ENCODE assay signal across 12 cellular contexts in the genomic region with DNA sequence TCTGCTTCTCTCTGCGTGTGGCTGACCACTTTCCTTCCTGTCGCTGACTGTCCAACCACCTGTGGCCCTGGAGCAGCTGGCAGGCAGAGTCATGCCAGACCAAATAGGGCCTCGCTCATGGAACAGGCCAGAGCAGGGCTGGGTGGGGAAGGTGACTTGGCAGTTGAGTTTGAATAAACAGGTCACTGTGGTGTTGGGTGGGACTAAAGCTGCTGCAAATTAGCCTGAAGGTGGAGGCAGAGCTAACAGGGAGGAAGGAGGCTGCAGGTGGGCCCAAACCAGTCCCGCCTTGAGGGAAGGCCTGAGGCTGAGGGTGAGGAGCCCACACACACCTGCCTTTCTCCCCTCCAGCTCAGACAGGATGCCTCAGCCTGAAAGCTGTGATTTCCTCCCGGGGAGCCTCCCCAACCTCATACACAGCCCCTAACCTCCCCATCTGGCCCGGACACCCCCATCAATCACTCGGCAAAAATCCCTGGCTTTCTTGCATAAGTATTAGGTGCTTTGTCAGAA.
DNase-seq lines count a peak whose midpoint lies in the region; ATAC-seq and TF ChIP-seq lines count a peak whose summit lies in the region.
"Had no signal": no experiment of that assay in that cellular context is flagged by ENCODE, and none has a peak within 500 bp of the region (broad histone marks: within the 10 kb centered on the region; RNA-seq: fewer than 3 reads in every experiment).

No MANE protein-coding gene starts in this region.

- no peaks in the 10 kb centered on the region for H3K4me1 ChIP-seq in heart left ventricle
- H3K4me1 ChIP-seq in right atrium auricular region = no peaks in the 10 kb centered on the region
- no peaks in the 10 kb centered on the region for H3K4me1 ChIP-seq in SJCRH30
- H3K4me1 ChIP-seq: vagina had no signal

- H3K27ac ChIP-seq in heart left ventricle = no peak overlapping the region
- H3K27ac ChIP-seq in right atrium auricular region = no peak overlapping the region
- H3K27ac ChIP-seq in SJCRH30 = no peak overlapping the region
- H3K27ac ChIP-seq: brain microvascular endothelial cell, vagina had no signal

- ATAC-seq in heart left ventricle = peak in 3 of 4 donors; percentile 54 to 82 (median 78)
- ATAC-seq in HG02981 (IDR thresholded peaks at IDR 0.05; ENCODE audit: unreplicated experiment) = no peak
- ATAC-seq in HG02884 (IDR thresholded peaks at IDR 0.05; ENCODE audit: unreplicated experiment) = no peak
- ATAC-seq: left lobe of liver had no signal

- H3K4me3 ChIP-seq in heart left ventricle = no peak overlapping the region
- no peak overlapping the region for H3K4me3 ChIP-seq in right atrium auricular region
- no peak overlapping the region for H3K4me3 ChIP-seq in SJCRH30
- H3K4me3 ChIP-seq in H7 (ENCODE audit: insufficient read depth, low read depth, low read length) = no peak overlapping the region
- H3K4me3 ChIP-seq: vagina had no signal

- H3K9me3 ChIP-seq in heart left ventricle = peaks cover 0 to 6% (median 0%) of the 10 kb centered on the region in 12 donors
- peaks cover 0 to 3% of the 10 kb centered on the region in 2 donors for H3K9me3 ChIP-seq in right atrium auricular region
- no peaks in the 10 kb centered on the region for H3K9me3 ChIP-seq in SJCRH30 (replicated peaks)
- H3K9me3 ChIP-seq: vagina had no signal

- H3K36me3 ChIP-seq in heart left ventricle (no peaks in the 10 kb centered on the region), right atrium auricular region (no peaks in the 10 kb centered on the region), SJCRH30 (no peaks in the 10 kb centered on the region), H7 (replicated peaks; ENCODE audit: control insufficient read depth, insufficient read depth, low read length) (no peaks in the 10 kb centered on the region)
- H3K36me3 ChIP-seq: brain microvascular endothelial cell, vagina had no signal

- no peak for TF ChIP-seq POLR2A in heart left ventricle (IDR thresholded peaks at IDR 0.05)

- DNase-seq in heart left ventricle (peak in 3 of 5 donors; percentile 19 to 53 (median 44)), right atrium auricular region (ENCODE audit: low spot score) (no peak), SJCRH30 (peak; percentile 7 to 16), islet precursor cell (peak; percentile 81), H7 (no peak), AG08395 (ENCODE audit: low spot score) (no peak)
- DNase-seq: activated CD8-positive, alpha-beta memory T cell treated with anti-CD3 and anti-CD28 coated beads, Interleukin-2, amount 50 U/mL, for 48 hours; brain microvascular endothelial cell had no signal

- intact Hi-C loops in heart left ventricle (cut with DNase I) = no loop called here

- 56 to 74% (median 60%) methylated on average over 7 of the region's 7 CpGs for WGBS in heart left ventricle, 4 donors

- TF ChIP-seq CTCF in heart left ventricle (IDR thresholded peaks at IDR 0.05) = no peak
- TF ChIP-seq CTCF in right atrium auricular region (IDR thresholded peaks at IDR 0.05) = no peak

- H3K27me3 ChIP-seq in heart left ventricle = no peaks in the 10 kb centered on the region
- no peaks in the 10 kb centered on the region for H3K27me3 ChIP-seq in right atrium auricular region
- H3K27me3 ChIP-seq in SJCRH30 = no peaks in the 10 kb centered on the region
- no peaks in the 10 kb centered on the region for H3K27me3 ChIP-seq in H7 (ENCODE audit: control insufficient read depth, insufficient read depth, low read length)
- H3K27me3 ChIP-seq: brain microvascular endothelial cell, vagina had no signal

Comparison
In these comparisons a context has a peak if more than half of its experiments do, and no peak if none do; other contexts are left out.
1. DNase-seq: peak in heart left ventricle (3 of 5), SJCRH30 (2 of 2) and islet precursor cell (single experiment); none in right atrium auricular region (single experiment), H7 (single experiment) and AG08395 (single experiment).
2. ATAC-seq: peak in heart left ventricle (3 of 4); none in HG02981 (single experiment) and HG02884 (single experiment).